Comparison of ENCODE assay signal across 10 cellular contexts in the genomic region with DNA sequence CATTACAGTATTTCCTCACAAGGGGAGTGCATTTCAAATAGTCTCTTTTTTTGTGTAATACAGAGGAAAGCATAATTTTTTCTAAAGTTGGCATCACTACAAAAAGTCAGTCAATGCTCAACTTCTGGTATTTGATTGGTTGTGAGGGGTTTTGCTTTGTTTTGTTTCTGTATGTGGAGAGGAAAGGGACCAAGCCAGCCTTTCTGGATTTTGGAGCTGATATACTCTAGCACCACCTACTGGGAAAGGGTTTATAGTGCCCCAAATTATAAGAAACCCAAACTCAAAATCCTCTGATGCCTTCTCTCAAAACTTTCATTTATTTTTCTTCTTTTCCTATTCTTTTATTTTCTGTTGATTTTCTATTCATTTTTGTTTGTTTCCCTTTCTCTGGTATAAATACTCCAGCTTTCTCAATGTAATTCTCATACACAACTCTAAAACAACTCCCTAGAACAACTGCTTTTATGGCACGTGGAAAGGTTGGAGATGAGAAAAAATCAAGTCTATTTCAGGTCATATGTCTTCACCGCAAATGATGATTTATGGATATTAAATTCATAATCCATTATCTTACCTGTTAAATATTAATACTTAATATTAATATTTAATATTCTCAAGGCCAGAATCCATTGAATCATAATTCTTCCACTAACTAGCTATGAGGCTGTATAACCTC.
DNase-seq lines count a peak whose midpoint lies in the region; ATAC-seq lines count a peak whose summit lies in the region.
"Had no signal": no experiment of that assay in that cellular context is flagged by ENCODE, and none has a peak within 500 bp of the region (broad histone marks: within the 10 kb centered on the region; RNA-seq: fewer than 3 reads in every experiment).

No MANE protein-coding gene starts in this region.

- no peaks in the 10 kb centered on the region for H3K79me1 ChIP-seq in mesenchymal stem cell (replicated peaks; ENCODE audit: low read length, poor library complexity, severe bottlenecking)

- H4K91ac ChIP-seq in mesenchymal stem cell (ENCODE audit: low read length), result no peak overlapping the region

- DNase-seq in DMS153 treated with DMSO at 0.1 percent for 48 hours (lab: John Stamatoyannopoulos, UW; ENCODE audit: unreplicated experiment), result peak; percentile 3
- DNase-seq in DMS153 (lab: John Stamatoyannopoulos, UW), result no peak
- DNase-seq in NT2/D1 (ENCODE audit: low read depth, low spot score), result peak; percentile 44
- peak; percentile 89 for DNase-seq in dermis blood vessel endothelial cell
- DNase-seq in mesenchymal stem cell, result peak; percentile 55
- DNase-seq in activated naive CD8-positive, alpha-beta T cell treated with anti-CD3 and anti-CD28 coated beads for 36 hours, result no peak

- H2AK5ac ChIP-seq in mesenchymal stem cell (ENCODE audit: low read length, severe bottlenecking), result no peak overlapping the region

- H3K4me3 ChIP-seq in NT2/D1 (ENCODE audit: insufficient read length, low read depth) (no peak overlapping the region), mesenchymal stem cell (ENCODE audit: insufficient read depth in 1 of 2, low read depth in 1 of 2, low read length in 2 of 2) (no peak overlapping the region)
- H3K4me3 ChIP-seq: BLaER1 had no signal

- H2BK15ac ChIP-seq in mesenchymal stem cell (ENCODE audit: low read depth, poor library complexity, severe bottlenecking), result no peak overlapping the region

- H3K4me1 ChIP-seq in NT2/D1 (ENCODE audit: insufficient read depth, insufficient read length), result peaks cover 1% of the 10 kb centered on the region
- H3K4me1 ChIP-seq in mesenchymal stem cell (ENCODE audit: control insufficient read depth, insufficient read depth, low read depth, low read length), result peaks cover 2% of the 10 kb centered on the region

- H3K36me3 ChIP-seq in NT2/D1 (ENCODE audit: insufficient read depth, insufficient read length, low read length) (no peaks in the 10 kb centered on the region), mesenchymal stem cell (ENCODE audit: control insufficient read depth in 1 of 2, insufficient read depth in 2 of 2, low read depth in 1 of 2, low read length in 2 of 2) (no peaks in the 10 kb centered on the region)
- H3K36me3 ChIP-seq: BLaER1 had no signal

- H3K9ac ChIP-seq in NT2/D1 (ENCODE audit: insufficient read length, low read depth), result no peak overlapping the region
- H3K9ac ChIP-seq in mesenchymal stem cell (ENCODE audit: low read length), result no peak overlapping the region
- H3K9ac ChIP-seq: BLaER1 had no signal

- H3K18ac ChIP-seq in mesenchymal stem cell (ENCODE audit: low read depth in 1 of 2, low read length in 2 of 2), result no peak overlapping the region

- H3K36me3 Mint-ChIP-seq in activated naive CD8-positive, alpha-beta T cell treated with anti-CD3 and anti-CD28 coated beads for 36 hours, result no peaks in the 10 kb centered on the region

- peaks cover 17% of the 10 kb centered on the region for H3K27me3 Mint-ChIP-seq in activated naive CD8-positive, alpha-beta T cell treated with anti-CD3 and anti-CD28 coated beads for 36 hours

- no CpG with 5 or more reads among the region's 2 CpGs for WGBS in mesenchymal stem cell

- H3K27ac Mint-ChIP-seq in activated naive CD8-positive, alpha-beta T cell treated with anti-CD3 and anti-CD28 coated beads for 36 hours, result no peak overlapping the region
- H3K27ac Mint-ChIP-seq: activated T-cell treated with anti-CD3 and anti-CD28 coated beads, Interleukin-2, amount 50 U/mL, for 72 hours had no signal

- H3K9me3 ChIP-seq in NT2/D1 (ENCODE audit: insufficient read depth, low read length) (no peaks in the 10 kb centered on the region), mesenchymal stem cell (ENCODE audit: control insufficient read depth, low read length) (no peaks in the 10 kb centered on the region)
- H3K9me3 ChIP-seq: BLaER1 had no signal

- H2AFZ ChIP-seq in mesenchymal stem cell (ENCODE audit: low read depth, low read length), result no peak overlapping the region

- H2BK5ac ChIP-seq in mesenchymal stem cell (ENCODE audit: low read depth, low read length, poor library complexity, severe bottlenecking), result no peak overlapping the region

- ATAC-seq in HG02885 (IDR thresholded peaks at IDR 0.05; ENCODE audit: poor library complexity, unreplicated experiment) (peak; percentile 73), HG03521 (IDR thresholded peaks at IDR 0.05; ENCODE audit: unreplicated experiment) (no peak)
- ATAC-seq: activated T-cell treated with anti-CD3 and anti-CD28 coated beads, Interleukin-2, amount 50 U/mL, for 72 hours had no signal

- H4K8ac ChIP-seq in mesenchymal stem cell (ENCODE audit: low read length), result no peak overlapping the region

- H3K27me3 ChIP-seq in NT2/D1 (ENCODE audit: insufficient read depth, insufficient read length) (no peaks in the 10 kb centered on the region), mesenchymal stem cell (ENCODE audit: control insufficient read depth in 1 of 2, insufficient read depth in 1 of 2, low read length in 2 of 2) (peaks cover 0 to 5% of the 10 kb centered on the region in 2 experiments)
- H3K27me3 ChIP-seq: BLaER1 had no signal

- H3K9me3 Mint-ChIP-seq in activated naive CD8-positive, alpha-beta T cell treated with anti-CD3 and anti-CD28 coated beads for 36 hours, result no peaks in the 10 kb centered on the region
- H3K9me3 Mint-ChIP-seq: activated T-cell treated with anti-CD3 and anti-CD28 coated beads, Interleukin-2, amount 50 U/mL, for 72 hours had no signal

- H3K14ac ChIP-seq in mesenchymal stem cell (ENCODE audit: low read length in 2 of 2), result no peak overlapping the region

- H2BK12ac ChIP-seq in mesenchymal stem cell (ENCODE audit: low read length in 2 of 2), result no peak overlapping the region

- H3K23ac ChIP-seq in mesenchymal stem cell (ENCODE audit: low read length in 2 of 2), result no peak overlapping the region

- no peak overlapping the region for H3K27ac ChIP-seq in mesenchymal stem cell (ENCODE audit: low read length, poor library complexity, severe bottlenecking)
- H3K27ac ChIP-seq: BLaER1 had no signal

- no peak overlapping the region for H3K4ac ChIP-seq in mesenchymal stem cell (ENCODE audit: low read depth in 1 of 2, low read length in 2 of 2)

- H3K4me2 ChIP-seq in mesenchymal stem cell (ENCODE audit: low read length, poor library complexity, severe bottlenecking), result no peak overlapping the region
- H3K4me2 ChIP-seq: BLaER1 had no signal

- H3K4me3 Mint-ChIP-seq in activated naive CD8-positive, alpha-beta T cell treated with anti-CD3 and anti-CD28 coated beads for 36 hours, result no peak overlapping the region
- H3K4me3 Mint-ChIP-seq: activated T-cell treated with anti-CD3 and anti-CD28 coated beads, Interleukin-2, amount 50 U/mL, for 72 hours had no signal

- no peak overlapping the region for H2BK120ac ChIP-seq in mesenchymal stem cell (ENCODE audit: low read depth, low read length)

- H3K4me1 Mint-ChIP-seq in activated naive CD8-positive, alpha-beta T cell treated with anti-CD3 and anti-CD28 coated beads for 36 hours, result no peaks in the 10 kb centered on the region

Comparison
In these comparisons a context has a peak if more than half of its experiments do, and no peak if none do; other contexts are left out.
1. DNase-seq: peak in DMS153 treated with DMSO at 0.1 percent for 48 hours (single experiment), NT2/D1 (single experiment), dermis blood vessel endothelial cell (single experiment) and mesenchymal stem cell (single experiment); none in DMS153 (single experiment) and activated naive CD8-positive, alpha-beta T cell treated with anti-CD3 and anti-CD28 coated beads for 36 hours (single experiment).